In genomic region chr3:170159933-170160332, GRCh38 we compare ENCODE assay signal across 20 cellular contexts. TPM values are rescaled to one million over a fixed set of nuclear protein-coding genes. Genes with fewer than 3 reads are reported as not detected.
DNase-seq lines count a peak whose midpoint lies in the region; ATAC-seq and TF ChIP-seq lines count a peak whose summit lies in the region.
"Had no signal": no experiment of that assay in that cellular context is flagged by ENCODE, and none has a peak within 500 bp of the region (broad histone marks: within the 10 kb centered on the region; RNA-seq: fewer than 3 reads in every experiment).

No MANE protein-coding gene starts in this region.

- POLR2A ChIA-PET in naive thymus-derived CD8-positive, alpha-beta T cell (lab: Charles Lee): no interaction called here

- no peak for TF ChIP-seq CTCF in LNCaP clone FGC (IDR thresholded peaks at IDR 0.05; ENCODE audit: control insufficient read depth, extremely low read depth, insufficient read depth)

- peaks cover 89% of the 10 kb centered on the region for H3K36me3 Mint-ChIP-seq in activated T-cell treated with anti-CD3 and anti-CD28 coated beads, Interleukin-2, amount 50 U/mL, for 24 hours (ENCODE audit: low read depth)
- H3K36me3 Mint-ChIP-seq in activated naive CD8-positive, alpha-beta T cell treated with anti-CD3 and anti-CD28 coated beads for 36 hours: peaks cover 72% of the 10 kb centered on the region
- H3K36me3 Mint-ChIP-seq in naive thymus-derived CD8-positive, alpha-beta T cell: peaks cover 10 to 81% (median 42%) of the 10 kb centered on the region in 3 donors

- no peak overlapping the region for H3K4me3 Mint-ChIP-seq in activated T-cell treated with anti-CD3 and anti-CD28 coated beads, Interleukin-2, amount 50 U/mL, for 24 hours
- H3K4me3 Mint-ChIP-seq in activated naive CD8-positive, alpha-beta T cell treated with anti-CD3 and anti-CD28 coated beads for 36 hours: no peak overlapping the region
- peak overlapping the region in 5 of 10 donors; percentile 0 to 27 (median 19) for H3K4me3 Mint-ChIP-seq in naive thymus-derived CD8-positive, alpha-beta T cell
- H3K4me3 Mint-ChIP-seq: activated CD4-positive, alpha-beta T cell treated with anti-CD3 and anti-CD28 coated beads, Interleukin-2, amount 10 ng/mL, durations not matched to agents 7 days and 5 days; dendritic cell treated with granulocyte-macrophage colony-stimulating factor and Interleukin-4, amounts not matched to agents 40 ng/mL and 50 ng/mL, for 4 days; type B pancreatic cell had no signal

- peak overlapping the region; percentile 85 for H3K27ac Mint-ChIP-seq in activated T-cell treated with anti-CD3 and anti-CD28 coated beads, Interleukin-2, amount 50 U/mL, for 24 hours
- H3K27ac Mint-ChIP-seq in activated naive CD8-positive, alpha-beta T cell treated with anti-CD3 and anti-CD28 coated beads for 36 hours: peak overlapping the region; percentile 2
- peak overlapping the region in 9 of 10 donors; percentile 24 to 88 (median 71) for H3K27ac Mint-ChIP-seq in naive thymus-derived CD8-positive, alpha-beta T cell
- H3K27ac Mint-ChIP-seq: dendritic cell treated with granulocyte-macrophage colony-stimulating factor and Interleukin-4, amounts not matched to agents 40 ng/mL and 50 ng/mL, for 4 days; type B pancreatic cell had no signal

- no peak for ATAC-seq in naive thymus-derived CD8-positive, alpha-beta T cell

- H3K27me3 Mint-ChIP-seq in activated T-cell treated with anti-CD3 and anti-CD28 coated beads, Interleukin-2, amount 50 U/mL, for 24 hours: no peaks in the 10 kb centered on the region
- H3K27me3 Mint-ChIP-seq in activated naive CD8-positive, alpha-beta T cell treated with anti-CD3 and anti-CD28 coated beads for 36 hours: no peaks in the 10 kb centered on the region
- no peaks in the 10 kb centered on the region for H3K27me3 Mint-ChIP-seq in naive thymus-derived CD8-positive, alpha-beta T cell
- H3K27me3 Mint-ChIP-seq: activated CD4-positive, alpha-beta T cell treated with anti-CD3 and anti-CD28 coated beads, Interleukin-2, amount 10 ng/mL, durations not matched to agents 7 days and 5 days; dendritic cell treated with granulocyte-macrophage colony-stimulating factor and Interleukin-4, amounts not matched to agents 40 ng/mL and 50 ng/mL, for 4 days; type B pancreatic cell had no signal

- peaks cover 7% of the 10 kb centered on the region for H3K9me3 Mint-ChIP-seq in activated T-cell treated with anti-CD3 and anti-CD28 coated beads, Interleukin-2, amount 50 U/mL, for 24 hours
- H3K9me3 Mint-ChIP-seq in activated naive CD8-positive, alpha-beta T cell treated with anti-CD3 and anti-CD28 coated beads for 36 hours: peaks cover 15% of the 10 kb centered on the region
- no peaks in the 10 kb centered on the region for H3K9me3 Mint-ChIP-seq in naive thymus-derived CD8-positive, alpha-beta T cell
- H3K9me3 Mint-ChIP-seq: activated CD4-positive, alpha-beta T cell treated with anti-CD3 and anti-CD28 coated beads, Interleukin-2, amount 10 ng/mL, durations not matched to agents 7 days and 5 days; dendritic cell treated with granulocyte-macrophage colony-stimulating factor and Interleukin-4, amounts not matched to agents 40 ng/mL and 50 ng/mL, for 4 days had no signal

- H3K4me1 Mint-ChIP-seq in activated T-cell treated with anti-CD3 and anti-CD28 coated beads, Interleukin-2, amount 50 U/mL, for 24 hours (ENCODE audit: low read depth): peaks cover 71% of the 10 kb centered on the region
- H3K4me1 Mint-ChIP-seq in activated naive CD8-positive, alpha-beta T cell treated with anti-CD3 and anti-CD28 coated beads for 36 hours: peaks cover 51% of the 10 kb centered on the region
- peaks cover 32 to 75% (median 72%) of the 10 kb centered on the region in 4 donors for H3K4me1 Mint-ChIP-seq in naive thymus-derived CD8-positive, alpha-beta T cell

- no peak for DNase-seq in activated T-cell treated with anti-CD3 and anti-CD28 coated beads, Interleukin-2, amount 50 U/mL, for 24 hours
- DNase-seq in activated T-cell treated with anti-CD3 and anti-CD28 coated beads, Interleukin-2, amount 50 U/mL, for 48 hours: no peak
- DNase-seq in LNCaP clone FGC (ENCODE audit: low read depth): peak; percentile 71
- DNase-seq in activated naive CD8-positive, alpha-beta T cell treated with anti-CD3 and anti-CD28 coated beads for 36 hours: no peak
- no peak for DNase-seq in naive thymus-derived CD8-positive, alpha-beta T cell
- DNase-seq in stimulated activated CD4-positive, alpha-beta T cell treated with anti-CD3 and anti-CD28 coated beads, Interleukin-12 subunit alpha, Interleukin-12 subunit beta, amount 100 ng/mL, for 4 hours: no peak
- DNase-seq in NAMALWA (ENCODE audit: low spot score): no peak
- no peak for DNase-seq in NCI-H2196 (lab: John Stamatoyannopoulos, UW; ENCODE audit: unreplicated experiment)
- DNase-seq: activated CD4-positive, alpha-beta T cell treated with anti-CD3 and anti-CD28 coated beads, Interleukin-2, amount 10 ng/mL, durations not matched to agents 7 days and 5 days; activated CD8-positive, alpha-beta memory T cell treated with anti-CD3 and anti-CD28 coated beads, Interleukin-2, amount 50 U/mL, for 48 hours; aorta; BE2C; Calu3; mammary epithelial cell; NCI-H146; NCI-H2171 treated with DMSO at 0.1 percent for 48 hours; NCI-H69 had no signal

- H3K4me3 ChIP-seq in LNCaP clone FGC (ENCODE audit: low read depth, low read length): no peak overlapping the region
- H3K4me3 ChIP-seq: right atrium auricular region had no signal

RNA-seq across cellular contexts. Expression of gene PHC3, which starts 21.6 kb away (rescaled TPM):
- total RNA-seq in activated naive CD8-positive, alpha-beta T cell treated with anti-CD3 and anti-CD28 coated beads for 36 hours: 10 to 100 TPM; 39.6 to 41.4 TPM
- total RNA-seq in naive thymus-derived CD8-positive, alpha-beta T cell: 100 to 1,000 TPM; 166 to 187 TPM
- polyA plus RNA-seq in naive thymus-derived CD8-positive, alpha-beta T cell: 10 to 100 TPM; 34.5 to 54.8 (median 38.8) TPM

Comparison
In these comparisons a context has a peak if more than half of its experiments do, and no peak if none do; other contexts are left out.
1. H3K27ac Mint-ChIP-seq: peak in every context shown above with its lines; median percentile 85 in activated T-cell treated with anti-CD3 and anti-CD28 coated beads, Interleukin-2, amount 50 U/mL, for 24 hours; 71 in naive thymus-derived CD8-positive, alpha-beta T cell; 2 in activated naive CD8-positive, alpha-beta T cell treated with anti-CD3 and anti-CD28 coated beads for 36 hours.